ENCODE assay signal across 8 cellular contexts in genomic region chr12:8045952-8046944, GRCh38. TPM values are rescaled to one million over a fixed set of nuclear protein-coding genes. Genes with fewer than 3 reads are reported as not detected.
DNase-seq lines count a peak whose midpoint lies in the region; ATAC-seq and TF ChIP-seq lines count a peak whose summit lies in the region.

No MANE protein-coding gene starts in this region.

- H4K5ac ChIP-seq in H9 (ENCODE audit: insufficient read length, low read depth, low read length), result no peak overlapping the region

- no peaks in the 10 kb centered on the region for H3K9me3 ChIP-seq in H9 (ENCODE audit: control insufficient read depth, low read depth, low read length)

- H3K27me3 ChIP-seq in BJ (ENCODE audit: control insufficient read depth, insufficient read depth, low read length) (no peaks in the 10 kb centered on the region), H9 (ENCODE audit: insufficient read depth, low read length) (no peaks in the 10 kb centered on the region)

- CTCF ChIA-PET in BJ (lab: Yijun Ruan, JAX), result interaction anchor here (0.6 to 8.3 kb wide), 19 partner anchors 8 to 344 kb away, joined by 3 to 75 read pairs (median 4); partner anchors contain the start of gene FOXJ2
- CTCF ChIA-PET in activated CD4-positive, alpha-beta memory T cell treated with anti-CD3 and anti-CD28 coated beads for 36 hours (lab: Charles Lee), result interaction anchor here (0.6 to 10.3 kb wide), 22 partner anchors 8 to 403 kb away, joined by 3 to 263 read pairs (median 5); partner anchors contain the start of genes C3AR1 and FOXJ2

- H4K20me1 ChIP-seq in H9 (ENCODE audit: control insufficient read depth, insufficient read depth, insufficient read length), result no peaks in the 10 kb centered on the region

- peaks cover 23 to 61% (median 61%) of the 10 kb centered on the region in 3 experiments; a peak in 6 of 7 replicates for H3K36me3 Mint-ChIP-seq in H9 (ENCODE audit: insufficient read depth in 1 of 3, low read depth in 3 of 3)
- H3K36me3 Mint-ChIP-seq in activated CD4-positive, alpha-beta memory T cell treated with anti-CD3 and anti-CD28 coated beads for 36 hours, result peaks cover 50% of the 10 kb centered on the region

- no peaks in the 10 kb centered on the region for H3K79me2 ChIP-seq in H9 (ENCODE audit: insufficient read depth, low read length)

- no peak overlapping the region for H2BK120ac ChIP-seq in H9 (ENCODE audit: low read depth, low read length, poor library complexity, severe bottlenecking)

- H3K9me3 Mint-ChIP-seq in H9, result no peaks in the 10 kb centered on the region
- no peaks in the 10 kb centered on the region for H3K9me3 Mint-ChIP-seq in activated CD4-positive, alpha-beta memory T cell treated with anti-CD3 and anti-CD28 coated beads for 36 hours

- no peak overlapping the region for H2BK12ac ChIP-seq in H9 (ENCODE audit: insufficient read length, low read depth, low read length)

- no peak overlapping the region for H2AFZ ChIP-seq in H9 (ENCODE audit: low read length)

- DNase-seq in BJ (ENCODE audit: low read depth) (no peak), H9 (peak; percentile 84), NCI-H69 (lab: John Stamatoyannopoulos, UW) (peak; percentile 71), lung microvascular endothelial cell (ENCODE audit: low read depth in 2 of 2) (peak; percentile 85 to 89)
- DNase-seq in activated CD4-positive, alpha-beta memory T cell treated with anti-CD3 and anti-CD28 coated beads for 36 hours, result peak; percentile 88
- peak; percentile 66 for DNase-seq in effector CD8-positive, alpha-beta T cell (lab: John Stamatoyannopoulos, UW)
- peak; percentile 66 for DNase-seq in stimulated activated CD8-positive, alpha-beta memory T cell treated with anti-CD3 and anti-CD28 coated beads, Interleukin-15, amount 100 ng/mL, for 24 hours (ENCODE audit: low read depth)

- H3T11ph ChIP-seq in H9 (ENCODE audit: low read length), result no peak overlapping the region

- no peak overlapping the region for H2BK5ac ChIP-seq in H9 (ENCODE audit: insufficient read length, low read length)

- H3K56ac ChIP-seq in H9 (ENCODE audit: insufficient read length, low read depth, low read length), result no peak overlapping the region

- no peak overlapping the region for H3K27ac Mint-ChIP-seq in H9
- peak overlapping the region; percentile 45 for H3K27ac Mint-ChIP-seq in activated CD4-positive, alpha-beta memory T cell treated with anti-CD3 and anti-CD28 coated beads for 36 hours

- no peaks in the 10 kb centered on the region for H3K27me3 Mint-ChIP-seq in H9 (ENCODE audit: low read depth)
- no peaks in the 10 kb centered on the region for H3K27me3 Mint-ChIP-seq in activated CD4-positive, alpha-beta memory T cell treated with anti-CD3 and anti-CD28 coated beads for 36 hours

- no peak overlapping the region for H3K27ac ChIP-seq in H9 (ENCODE audit: insufficient read length, low read depth, low read length)

- H3K79me1 ChIP-seq in H9 (ENCODE audit: insufficient read depth, low read depth, low read length, poor library complexity, severe bottlenecking), result no peaks in the 10 kb centered on the region

- no peak overlapping the region for H2BK15ac ChIP-seq in H9 (ENCODE audit: low read depth, low read length)

- H3K4me1 ChIP-seq in H9 (ENCODE audit: insufficient read depth, low read length), result no peaks in the 10 kb centered on the region

- ATAC-seq in HG02981 (IDR thresholded peaks at IDR 0.05; ENCODE audit: unreplicated experiment), result no peak

- H4K8ac ChIP-seq in H9 (replicated peaks; ENCODE audit: insufficient read length, low read depth, low read length), result no peak overlapping the region

- H3K18ac ChIP-seq in H9 (ENCODE audit: insufficient read length, low read depth, low read length), result no peak overlapping the region

- no peak overlapping the region for H3K4me3 Mint-ChIP-seq in H9
- no peak overlapping the region for H3K4me3 Mint-ChIP-seq in activated CD4-positive, alpha-beta memory T cell treated with anti-CD3 and anti-CD28 coated beads for 36 hours

- no peak overlapping the region for H3K14ac ChIP-seq in H9 (ENCODE audit: insufficient read depth, low read length)

- no peak overlapping the region for H3K4me2 ChIP-seq in H9 (ENCODE audit: insufficient read depth, insufficient read length, low read length)

- no peak overlapping the region for H3K4ac ChIP-seq in H9 (ENCODE audit: low read depth, low read length)

- H2BK20ac ChIP-seq in H9 (ENCODE audit: low read depth, low read length, poor library complexity, severe bottlenecking), result no peak overlapping the region

- 100% methylated on average over 1 of the region's 8 CpGs for WGBS in H9 (ENCODE audit: extremely low coverage, insufficient read length, low lambda C conversion rate)

- no peak overlapping the region for H4K91ac ChIP-seq in H9 (ENCODE audit: insufficient read length, low read depth, low read length)

- H3K23me2 ChIP-seq in H9 (ENCODE audit: insufficient read length, low read depth, low read length, poor library complexity, severe bottlenecking), result no peaks in the 10 kb centered on the region

- H3K9ac ChIP-seq in H9 (ENCODE audit: extremely low read depth, insufficient read length, low read length), result no peak overlapping the region

- intact Hi-C loops in activated CD4-positive, alpha-beta memory T cell treated with anti-CD3 and anti-CD28 coated beads for 36 hours (cut with micrococcal nuclease), result loop anchor here (1.0 kb wide), 3 partner anchors 20 to 36 kb away; partner anchors contain the start of genes C3AR1 and NECAP1

- H3K23ac ChIP-seq in H9 (ENCODE audit: insufficient read length, low read depth, low read length), result no peak overlapping the region

- TF ChIP-seq CTCF in BJ (IDR thresholded peaks at IDR 0.05; ENCODE audit: insufficient read depth, low read depth, low read length), result peak; percentile 89
- peak; percentile 92 for TF ChIP-seq CTCF in H9 (conservative IDR thresholded peaks at IDR 0.05)

- H3K4me1 Mint-ChIP-seq in H9, result no peaks in the 10 kb centered on the region
- H3K4me1 Mint-ChIP-seq in activated CD4-positive, alpha-beta memory T cell treated with anti-CD3 and anti-CD28 coated beads for 36 hours (ENCODE audit: low read depth), result peaks cover 18% of the 10 kb centered on the region

- POLR2A ChIA-PET in BJ (lab: Charles Lee), result no interaction called here
- POLR2A ChIA-PET in activated CD4-positive, alpha-beta memory T cell treated with anti-CD3 and anti-CD28 coated beads for 36 hours (lab: Charles Lee), result no interaction called here

- H3K4me3 ChIP-seq in BJ (ENCODE audit: low read depth, low read length), result no peak overlapping the region

- no peak overlapping the region for H2AK5ac ChIP-seq in H9 (ENCODE audit: insufficient read length, low read length)

- H3K36me3 ChIP-seq in BJ (ENCODE audit: control insufficient read depth, insufficient read depth, low read length), result peaks cover 22% of the 10 kb centered on the region

RNA-seq across cellular contexts. Expression of gene FOXJ2, which starts 13.7 kb away (rescaled TPM):
- polyA plus RNA-seq in BJ (2011; rRNA removed), result 5.3 and 6.5 TPM in 2 replicates
- 8.8 and 14.2 TPM in 2 replicates for polyA minus RNA-seq in BJ (2011; rRNA and poly(A)+ RNA removed)
- total RNA-seq in H9 (2021) (5.5 and 5.9 TPM in 2 replicates), lung microvascular endothelial cell (3.1 and 3.4 TPM in 2 replicates)
- total RNA-seq in activated CD4-positive, alpha-beta memory T cell treated with anti-CD3 and anti-CD28 coated beads for 36 hours, result 10 to 100 TPM; 16.7 to 17.1 TPM

RNA-seq across cellular contexts. Expression of gene C3AR1, which starts 19.9 kb away (rescaled TPM):
- polyA plus RNA-seq in BJ (2011; rRNA removed), result 0.11 and 0.13 TPM in 2 replicates
- polyA minus RNA-seq in BJ (2011; rRNA and poly(A)+ RNA removed), result 0.15 and 0.38 TPM in 2 replicates
- total RNA-seq in H9 (2021), result not detected in 2 replicates
- total RNA-seq in activated CD4-positive, alpha-beta memory T cell treated with anti-CD3 and anti-CD28 coated beads for 36 hours, result under 1 TPM; 0.94 to 0.97 TPM
- 0.22 TPM in 1 of 2 replicates, not detected in the other for total RNA-seq in lung microvascular endothelial cell

RNA-seq across cellular contexts. Expression of gene NECAP1, which starts 35.8 kb away (rescaled TPM):
- 30.0 and 34.0 TPM in 2 replicates for polyA plus RNA-seq in BJ (2011; rRNA removed)
- polyA minus RNA-seq in BJ (2011; rRNA and poly(A)+ RNA removed), result 36.4 and 48.5 TPM in 2 replicates
- total RNA-seq in H9 (2021) (23.9 and 27.2 TPM in 2 replicates), lung microvascular endothelial cell (18.5 and 32.7 TPM in 2 replicates)
- 10 to 100 TPM; 29.4 to 32.2 TPM for total RNA-seq in activated CD4-positive, alpha-beta memory T cell treated with anti-CD3 and anti-CD28 coated beads for 36 hours
